Comparison of ENCODE assay signal across 27 cellular contexts in genomic region chr2:36540986-36541750, GRCh38. TPM values are rescaled to one million over a fixed set of nuclear protein-coding genes. Genes with fewer than 3 reads are reported as not detected.
A peak's percentile ranks its signal among the peaks of the same experiment; 100 is the strongest.
DNase-seq lines count a peak whose midpoint lies in the region; ATAC-seq, FAIRE-seq and TF ChIP-seq lines count a peak whose summit lies in the region.
"Had no signal": no experiment of that assay in that cellular context is flagged by ENCODE, and none has a peak within 500 bp of the region (broad histone marks: within the 10 kb centered on the region; RNA-seq: fewer than 3 reads in every experiment).

No MANE protein-coding gene starts in this region.

- POLR2A ChIA-PET in GM12878 (lab: Charles Lee), result no interaction called here

- no peak overlapping the region for H3K27ac ChIP-seq in GM12878 (ENCODE audit: control insufficient read depth, insufficient read depth)
- H3K27ac ChIP-seq in esophagus muscularis mucosa (replicated peaks in 1 of 4), result peak overlapping the region in 3 of 4 donors; percentile 7 to 14 (median 8)
- peak overlapping the region in 3 of 5 donors; percentile 5 to 24 (median 19) for H3K27ac ChIP-seq in stomach
- no peak overlapping the region for H3K27ac ChIP-seq in transverse colon
- H3K27ac ChIP-seq: hepatocyte, Peyer's patch, upper lobe of right lung had no signal

- H3K27me3 ChIP-seq in GM12878 (replicated peaks in 1 of 2; ENCODE audit: control insufficient read depth in 2 of 2, insufficient read depth in 2 of 2, low read length in 1 of 2) (no peaks in the 10 kb centered on the region), esophagus muscularis mucosa (no peaks in the 10 kb centered on the region), stomach (no peaks in the 10 kb centered on the region), transverse colon (no peaks in the 10 kb centered on the region)
- H3K27me3 ChIP-seq: hepatocyte, Peyer's patch, upper lobe of right lung had no signal

- H3K4me3 ChIP-seq in GM12878 (no peak overlapping the region), esophagus muscularis mucosa (no peak overlapping the region), stomach (no peak overlapping the region), transverse colon (no peak overlapping the region)
- H3K4me3 ChIP-seq: hepatocyte, Peyer's patch, upper lobe of right lung had no signal

- TF ChIP-seq CTCF in GM12878 (IDR thresholded peaks at IDR 0.05 in 2 of 3, conservative IDR thresholded peaks at IDR 0.05 in 1 of 3; ENCODE audit: control insufficient read depth in 2 of 3, extremely low read depth in 1 of 3, insufficient read depth in 1 of 3, low read depth in 3 of 3, low read length in 3 of 3), result no peak
- no peak for TF ChIP-seq CTCF in esophagus muscularis mucosa (IDR thresholded peaks at IDR 0.05)
- TF ChIP-seq CTCF in stomach (IDR thresholded peaks at IDR 0.05), result no peak
- no peak for TF ChIP-seq CTCF in transverse colon (IDR thresholded peaks at IDR 0.05)

- H3K9me3 ChIP-seq in GM12878 (replicated peaks; ENCODE audit: control insufficient read depth, insufficient read depth, low read length) (no peaks in the 10 kb centered on the region), esophagus muscularis mucosa (no peaks in the 10 kb centered on the region), stomach (no peaks in the 10 kb centered on the region), transverse colon (no peaks in the 10 kb centered on the region)
- H3K9me3 ChIP-seq: Caco-2, Peyer's patch, upper lobe of right lung had no signal

- RAD21 ChIA-PET in GM12878 (lab: Charles Lee; ENCODE audit: unreplicated experiment), result no interaction called here

- H3K79me2 ChIP-seq in GM12878 (ENCODE audit: control insufficient read depth, insufficient read depth, low read length), result no peaks in the 10 kb centered on the region
- H3K79me2 ChIP-seq: hepatocyte had no signal

- no TSS peak for BruUV-seq in GM12878 (replicated peaks; lab: Mats Ljungman, UMichigan)

- intact Hi-C loops in GM12878 (cut with micrococcal nuclease; ENCODE audit: unreplicated experiment) (no loop called here), esophagus muscularis mucosa (cut with DNase I) (no loop called here), stomach (cut with DNase I; ENCODE audit: low total_unique reads) (no loop called here), transverse colon (cut with DNase I; ENCODE audit: low total_unique reads) (no loop called here)

- SMC1A ChIA-PET in GM12878 (lab: Charles Lee; ENCODE audit: uncharacterized antibody, unreplicated experiment), result interaction anchor here (1.3 to 1.7 kb wide), 3 partner anchors 21 to 188 kb away, joined by 3 to 4 read pairs (median 3); no protein-coding TSS in a partner anchor

- TF ChIP-seq EP300 in GM12878 (IDR thresholded peaks at IDR 0.05; ENCODE audit: borderline replicate concordance in 1 of 2, control insufficient read depth in 1 of 2, low read depth in 2 of 2, low read length in 2 of 2) (no peak), esophagus muscularis mucosa (IDR thresholded peaks at IDR 0.05) (no peak), stomach (IDR thresholded peaks at IDR 0.05) (no peak), transverse colon (IDR thresholded peaks at IDR 0.05; ENCODE audit: low read depth) (no peak)

- ATAC-seq in GM12878 (no peak), GM21723 (IDR thresholded peaks at IDR 0.05; ENCODE audit: unreplicated experiment) (no peak)
- ATAC-seq: activated CD4-positive, alpha-beta T cell treated with anti-CD3 and anti-CD28 coated beads for 36 hours; esophagus mucosa; natural killer cell treated with Interleukin-12 subunit alpha and Interleukin-12 subunit beta and Interleukin-15 and Interleukin-18, amount 100 ng/mL, for 72 hours; upper lobe of right lung had no signal

- FAIRE-seq in GM12878 (lab: Jason Lieb, UNC), result peak; percentile 18
- no peak for FAIRE-seq in frontal cortex (lab: Jason Lieb, UNC)
- FAIRE-seq: bronchial epithelial cell had no signal

- no peaks in the 10 kb centered on the region for H3K36me3 ChIP-seq in GM12878 (ENCODE audit: control insufficient read depth in 2 of 2, insufficient read depth in 2 of 2, low read length in 1 of 2)
- H3K36me3 ChIP-seq in esophagus muscularis mucosa, result peaks cover 33 to 96% (median 68%) of the 10 kb centered on the region in 4 donors
- H3K36me3 ChIP-seq in stomach, result peaks cover 0 to 86% (median 68%) of the 10 kb centered on the region in 4 donors
- H3K36me3 ChIP-seq in transverse colon, result peaks cover 0 to 14% (median 0%) of the 10 kb centered on the region in 4 donors

- no peak for TF ChIP-seq POLR2A in GM12878 (IDR thresholded peaks at IDR 0.05; ENCODE audit: low read depth, low read length)
- TF ChIP-seq POLR2A in esophagus muscularis mucosa (IDR thresholded peaks at IDR 0.05; ENCODE audit: low read depth), result no peak
- TF ChIP-seq POLR2A in stomach (IDR thresholded peaks at IDR 0.05), result no peak
- no peak for TF ChIP-seq POLR2A in transverse colon (IDR thresholded peaks at IDR 0.05)

- CTCF ChIA-PET in GM12878 (lab: Yijun Ruan, JAX), result interaction anchor here (1.0 kb wide), 1 partner anchor 10 kb away, joined by 5 read pairs; no protein-coding TSS in a partner anchor

- H3K9ac ChIP-seq in GM12878 (ENCODE audit: control insufficient read depth, insufficient read depth, low read length), result no peak overlapping the region

- DNase-seq in EH (ENCODE audit: low read depth) (peak; percentile 49), GM12878 (ENCODE audit: low read depth, low spot score) (no peak), esophagus muscularis mucosa (ENCODE audit: extremely low spot score) (no peak), stomach (no peak), medulla oblongata (ENCODE audit: extremely low spot score) (no peak), frontal cortex (ENCODE audit: low spot score in 2 of 2) (no peak), transverse colon (no peak)
- DNase-seq: activated CD4-positive, alpha-beta T cell treated with anti-CD3 and anti-CD28 coated beads for 36 hours; Caco-2; cortex of kidney; DMS53; foreskin melanocyte; kidney glomerular epithelial cell; NCI-H1048; NCI-H2107; NCI-H345; NCI-H748 treated with DMSO at 0.1 percent for 48 hours; Peyer's patch; SHP77 treated with DMSO at 0.1 percent for 48 hours; stimulated activated CD8-positive, alpha-beta memory T cell treated with anti-CD3 and anti-CD28 coated beads, Interleukin-4, amount 100 ng/mL, for 48 hours; SW 1271; upper lobe of right lung had no signal

- no peaks in the 10 kb centered on the region for H4K20me1 ChIP-seq in GM12878 (ENCODE audit: control insufficient read depth, insufficient read depth)

- WGBS in GM12878 (ENCODE audit: insufficient coverage, insufficient replicate concordance, low lambda C conversion rate, missing lambda C conversion rate), result 98% methylated on average over 11 of the region's 11 CpGs
- 81% methylated on average over 11 of the region's 11 CpGs for WGBS in esophagus muscularis mucosa
- WGBS in stomach, 5 donors, result 81 to 89% (median 82%) methylated on average over 11 of the region's 11 CpGs
- WGBS in transverse colon (ENCODE audit: low coverage in 1 of 2), 2 donors, result 90 to 96% methylated on average over 4 to 11 of the region's 11 CpGs

- peaks cover 5% of the 10 kb centered on the region; the same call in 1 of the 2 replicates for H3K4me1 ChIP-seq in GM12878 (ENCODE audit: control insufficient read depth, insufficient read depth, low read length)
- peaks cover 0 to 20% (median 15%) of the 10 kb centered on the region in 4 donors for H3K4me1 ChIP-seq in esophagus muscularis mucosa
- H3K4me1 ChIP-seq in stomach, result peaks cover 0 to 15% (median 2%) of the 10 kb centered on the region in 4 donors
- H3K4me1 ChIP-seq in transverse colon, result no peaks in the 10 kb centered on the region
- H3K4me1 ChIP-seq: Peyer's patch, upper lobe of right lung had no signal

- in situ Hi-C loops in GM12878 (cut with MboI), result no loop called here
- in situ Hi-C loops in transverse colon (cut with MboI; ENCODE audit: low pct_ligation_motif_present in 1 of 4, low pct_unique_long_range_greater_than_20kb in 1 of 4, low sequenced_read_pairs in 3 of 4), result no loop called here

- TF ChIP-seq RAD21 in GM12878 (IDR thresholded peaks at IDR 0.05; ENCODE audit: insufficient read depth, low read depth, low read length), result no peak

- H2AFZ ChIP-seq in GM12878 (ENCODE audit: control insufficient read depth, low read depth, low read length), result no peak overlapping the region
- H2AFZ ChIP-seq: hepatocyte had no signal

- H3K4me2 ChIP-seq in GM12878 (ENCODE audit: control insufficient read depth, insufficient read depth), result no peak overlapping the region
- H3K4me2 ChIP-seq: hepatocyte had no signal

TF ChIP-seq in GM12878, 131 proteins besides CTCF, POLR2A, EP300 and RAD21 (continues in another document):
- no peak for TF ChIP-seq NFXL1 (IDR thresholded peaks at IDR 0.05; ENCODE audit: borderline replicate concordance)

RNA-seq across cellular contexts. Expression of gene FEZ2, which starts 56.8 kb away (rescaled TPM):
- total RNA-seq in GM12878 (2013; cell fraction: nucleolus; rRNA removed), result 64.4 and 72.6 TPM in 2 replicates
- total RNA-seq in GM12878 (2014; rRNA removed) (8.1 and 12.7 TPM in 2 replicates), GM12878 (2014; rRNA removed; fragmentation: Illumina TruSeq; extraction: Trizol) (12.3 and 14.1 TPM in 2 replicates), GM12878 (2021) (8.0 and 8.4 TPM in 2 replicates), esophagus muscularis mucosa (10 to 100 TPM; 40.4 to 58.2 (median 45.2) TPM), stomach (10 to 100 TPM; 17.7 to 100.0 (median 25.4) TPM), frontal cortex (60.3 TPM), transverse colon (10 to 100 TPM; 40.0 to 73.4 (median 47.5) TPM)
- 3.1 TPM for polyA plus RNA-seq in GM12878 (2011; ENCODE audit: low read depth)
- polyA plus RNA-seq in GM12878 (2011; rRNA removed) (15.4 and 25.0 TPM in 2 replicates), GM12878 (2014; fragmentation: Illumina TruSeq; extraction: Trizol) (10.5 and 13.8 TPM in 2 replicates), GM12878 (2014; fragmentation: Nextera tagmentation; extraction: Ambion mirVana) (1 to 10 TPM; 3.0 to 3.8 TPM), GM12878 (2014; rRNA removed) (5.0 and 5.2 TPM in 2 replicates), GM12878 (2016; fragmentation: Nextera tagmentation; extraction: Ambion mirVana) (1 to 10 TPM; 4.1 to 4.3 TPM), stomach (10 to 100 TPM; 22.0 to 29.8 (median 26.1) TPM)
- polyA plus RNA-seq in GM12878 (2011; cell fraction: cytosol; rRNA removed), result 4.0 and 4.7 TPM in 2 replicates
- polyA plus RNA-seq in GM12878 (2011; cell fraction: nucleus; rRNA removed), result 12.8 and 14.2 TPM in 2 replicates
- polyA plus RNA-seq in GM12878 (2012), result 6.6 and 7.6 TPM in 2 replicates
- polyA minus RNA-seq in GM12878 (2011; rRNA and poly(A)+ RNA removed), result 9.2 and 12.8 TPM in 2 replicates
- polyA minus RNA-seq in GM12878 (2011; cell fraction: cytosol; rRNA and poly(A)+ RNA removed), result 2.0 and 3.0 TPM in 2 replicates
- polyA minus RNA-seq in GM12878 (2011; cell fraction: nucleus; rRNA and poly(A)+ RNA removed), result 13.2 and 20.4 TPM in 2 replicates

Comparison
In these comparisons a context has a peak if more than half of its experiments do, and no peak if none do; other contexts are left out.
1. H3K27ac ChIP-seq: peak in esophagus muscularis mucosa (3 of 4) and stomach (3 of 5); none in GM12878 (single experiment) and transverse colon (0 of 4).